In genomic region chr1:3407021-3407420, GRCh38 we compare ENCODE assay signal across 24 cellular contexts.
"Had no signal": no experiment of that assay in that cellular context is flagged by ENCODE, and none has a peak within 500 bp of the region (broad histone marks: within the 10 kb centered on the region; RNA-seq: fewer than 3 reads in every experiment).

No MANE protein-coding gene starts in this region.

- DNase-seq: stimulated activated CD4-positive, alpha-beta T cell treated with anti-CD3 and anti-CD28 coated beads, Interleukin-2, amount 100 ng/mL, for 48 hours; stimulated activated CD4-positive, alpha-beta T cell treated with anti-CD3 and anti-CD28 coated beads, Interleukin-4, amount 100 ng/mL, for 1 hour; stimulated activated CD4-positive, alpha-beta T cell treated with anti-CD3 and anti-CD28 coated beads, Interleukin-4, amount 100 ng/mL, for 24 hours; stimulated activated CD4-positive, alpha-beta T cell treated with anti-CD3 and anti-CD28 coated beads, Interleukin-4, amount 100 ng/mL, for 4 hours; stimulated activated CD8-positive, alpha-beta memory T cell treated with anti-CD3 and anti-CD28 coated beads, Interleukin-4, amount 100 ng/mL, for 48 hours; stimulated activated naive B cell treated with anti-CD40 and anti-IgM and Interleukin-4, amounts not matched to agents 10 μg/mL and 1 μg/mL and 100 μg/mL, for 72 hours; stimulated activated naive CD4-positive, alpha-beta T cell; stimulated activated naive CD4-positive, alpha-beta T cell treated with Interleukin-2 at 50 U/mL for 16 hours; stimulated activated naive CD8-positive, alpha-beta T cell treated with anti-CD3 and anti-CD28 coated beads, Interleukin-15, amount 100 ng/mL, for 72 hours; stimulated activated naive CD8-positive, alpha-beta T cell treated with anti-CD3 and anti-CD28 coated beads, Interleukin-15, Interleukin-2, amounts not matched to agents 100 U/mL and 50 U/mL, for 24 hours; stomach; substantia nigra; testis; thyroid gland; tibial artery; transverse colon; trophoblast cell; upper lobe of right lung had no signal

- H3K36me3 ChIP-seq: suprapubic skin, thyroid gland, transverse colon, upper lobe of right lung, vagina had no signal

- H3K27ac ChIP-seq: stomach, suprapubic skin, testis, thoracic aorta, thyroid gland, transverse colon, upper lobe of left lung, upper lobe of right lung, vagina had no signal

- H3K4me3 ChIP-seq: stomach, suprapubic skin, testis, thoracic aorta, thyroid gland, tibial artery, tibial nerve, transverse colon, upper lobe of left lung, upper lobe of right lung, vagina had no signal

- FAIRE-seq: urothelium cell line had no signal

- H3K4me1 ChIP-seq: upper lobe of right lung had no signal

- H3K9me3 ChIP-seq: stomach, suprapubic skin, testis, thoracic aorta, thyroid gland, tibial artery, tibial nerve, transverse colon, upper lobe of left lung, upper lobe of right lung, vagina had no signal

- H3K27me3 ChIP-seq: testis, thyroid gland, tibial artery, tibial nerve, transverse colon, upper lobe of left lung, upper lobe of right lung, vagina had no signal
